In the genomic region with DNA sequence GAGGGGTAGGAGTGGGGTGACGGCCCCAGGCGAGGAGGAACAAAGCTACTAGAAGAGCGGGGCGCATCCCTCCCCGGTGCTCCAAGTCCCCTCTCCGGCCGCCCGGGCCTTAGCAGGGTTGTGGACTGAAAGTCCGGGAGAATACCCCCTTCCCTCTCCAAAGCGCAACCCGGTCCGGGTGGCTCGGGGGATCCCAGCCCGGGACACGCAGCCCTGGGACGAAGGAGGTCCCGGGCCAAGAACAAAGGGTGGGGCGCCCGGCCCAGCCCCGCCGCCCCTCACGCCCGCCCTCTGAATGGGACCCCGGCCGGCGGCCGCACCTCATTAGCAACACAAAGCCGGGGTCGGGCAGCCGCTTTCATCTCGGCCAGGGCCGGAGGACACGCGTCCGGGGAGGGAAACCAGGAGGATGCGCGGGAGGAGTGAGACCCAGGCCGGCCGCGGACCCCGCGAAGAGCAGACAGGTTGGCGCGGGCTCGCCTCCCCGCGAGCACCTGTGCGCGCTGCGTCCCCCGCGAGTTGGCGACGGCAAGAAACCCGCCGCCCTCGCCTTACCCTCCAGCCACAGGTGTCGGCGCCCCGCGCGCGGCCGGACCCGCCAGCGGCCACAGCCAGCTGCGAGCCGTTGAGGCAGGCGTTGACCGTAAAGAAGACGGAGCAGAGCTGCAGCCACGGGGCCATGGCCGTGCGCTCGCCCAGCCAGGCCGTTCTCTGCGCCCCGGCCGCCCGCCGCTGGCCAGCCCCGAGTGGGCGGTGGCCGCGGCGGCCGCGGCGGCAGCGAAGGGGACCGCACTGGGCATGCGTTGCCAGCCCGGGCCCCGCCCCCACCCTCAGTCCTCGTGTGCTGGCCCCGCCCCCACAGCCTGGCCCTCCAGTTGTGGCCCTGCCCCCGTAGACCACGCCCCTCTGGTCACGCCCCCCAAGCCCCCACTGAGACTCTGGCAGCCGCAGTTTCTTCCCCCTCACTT, we compare ENCODE assay signal across 9 cellular contexts. TPM values are rescaled to one million over a fixed set of nuclear protein-coding genes. Genes with fewer than 3 reads are reported as not detected.
DNase-seq lines count a peak whose midpoint lies in the region; ATAC-seq and TF ChIP-seq lines count a peak whose summit lies in the region.
"Had no signal": no experiment of that assay in that cellular context is flagged by ENCODE, and none has a peak within 500 bp of the region (broad histone marks: within the 10 kb centered on the region; RNA-seq: fewer than 3 reads in every experiment).

IL17RD (minus strand) TSS at position 748 of the 968 bp plus-strand sequence; CDS start at position 681, 67 bp downstream.

- no peak within 1 kb of the TSS for H3K27ac ChIP-seq in OCI-LY3 (ENCODE audit: low read length)
- H3K27ac ChIP-seq in neural cell (ENCODE audit: low read length): peak within 1 kb of the TSS; percentile 39
- no peak within 1 kb of the TSS for H3K27ac ChIP-seq in substantia nigra (ENCODE audit: low read depth, low read length, poor library complexity, severe bottlenecking)
- H3K27ac ChIP-seq: epithelial cell of prostate had no signal

- H4K20me1 ChIP-seq in OCI-LY3 (ENCODE audit: insufficient read depth, low read length) (no peaks in the 10 kb centered on the region), neural cell (ENCODE audit: insufficient read depth) (no peaks in the 10 kb centered on the region)

- peaks cover 15% of the 10 kb centered on the region for H3K4me1 Mint-ChIP-seq in activated T-cell treated with anti-CD3 and anti-CD28 coated beads, Interleukin-2, amount 50 U/mL, for 72 hours (ENCODE audit: low read depth)

- DNase-seq in GDM1 (lab: John Stamatoyannopoulos, UW): peak; percentile 33
- peak; percentile 71 to 72 for DNase-seq in activated T-cell treated with anti-CD3 and anti-CD28 coated beads, Interleukin-2, amount 50 U/mL, for 72 hours
- DNase-seq in foreskin fibroblast: peak; percentile 69 to 92
- peak in 44 of 49 donors; percentile 8 to 76 (median 45) for DNase-seq in substantia nigra (lab: John Stamatoyannopoulos, UW)

- peak within 1 kb of the TSS; percentile 92 to 93 for H3K4me3 Mint-ChIP-seq in activated T-cell treated with anti-CD3 and anti-CD28 coated beads, Interleukin-2, amount 50 U/mL, for 72 hours

- TF ChIP-seq EP300 in neural cell (conservative IDR thresholded peaks at IDR 0.05; ENCODE audit: poor library complexity, severe bottlenecking): no peak

- H3K27me3 Mint-ChIP-seq in activated T-cell treated with anti-CD3 and anti-CD28 coated beads, Interleukin-2, amount 50 U/mL, for 72 hours (ENCODE audit: low read depth): peaks cover 88% of the 10 kb centered on the region

- H3K4me1 ChIP-seq in OCI-LY3 (ENCODE audit: low read length): peaks cover 14% of the 10 kb centered on the region; the same call in 1 of the 2 replicates

- H3K9me2 ChIP-seq in neural cell (ENCODE audit: insufficient read depth, low read length): no peaks in the 10 kb centered on the region

- H3K4me3 ChIP-seq in OCI-LY3 (ENCODE audit: low read length) (peak within 1 kb of the TSS; percentile 81), foreskin fibroblast (ENCODE audit: low read depth in 1 of 2, low read length in 2 of 2) (peak within 1 kb of the TSS; percentile 60 to 70), neural cell (ENCODE audit: low read length) (peak within 1 kb of the TSS; percentile 96)

- H2AFZ ChIP-seq in OCI-LY3 (ENCODE audit: low read depth, low read length) (peak within 1 kb of the TSS; percentile 50; the same call in 1 of the 2 replicates), neural cell (ENCODE audit: low read depth, low read length) (peak within 1 kb of the TSS; percentile 85)

- H3K27me3 ChIP-seq in OCI-LY3 (ENCODE audit: low read depth, low read length) (peaks cover 76% of the 10 kb centered on the region), neural cell (ENCODE audit: insufficient read depth, low read depth, low read length) (no peaks in the 10 kb centered on the region)

- H3K27ac Mint-ChIP-seq in activated T-cell treated with anti-CD3 and anti-CD28 coated beads, Interleukin-2, amount 50 U/mL, for 72 hours: no peak within 1 kb of the TSS

- no peak for TF ChIP-seq CTCF in OCI-LY3 (IDR thresholded peaks at IDR 0.05; ENCODE audit: low read depth, low read length)
- TF ChIP-seq CTCF in foreskin fibroblast (IDR thresholded peaks at IDR 0.05; ENCODE audit: low read depth, low read length): no peak
- no peak for TF ChIP-seq CTCF in neural cell (IDR thresholded peaks at IDR 0.05; ENCODE audit: poor library complexity, severe bottlenecking)

- H3F3A ChIP-seq in neural cell (ENCODE audit: insufficient read depth, low read length, poor library complexity, severe bottlenecking): no peaks in the 10 kb centered on the region

- H3K9me3 ChIP-seq in OCI-LY3 (ENCODE audit: insufficient read depth, low read length) (no peaks in the 10 kb centered on the region), neural cell (ENCODE audit: low read length) (no peaks in the 10 kb centered on the region)

- ATAC-seq in HG03280 (IDR thresholded peaks at IDR 0.05; ENCODE audit: unreplicated experiment) (peak; percentile 61), HG02973 (IDR thresholded peaks at IDR 0.05; ENCODE audit: unreplicated experiment) (no peak)
- ATAC-seq in activated T-cell treated with anti-CD3 and anti-CD28 coated beads, Interleukin-2, amount 50 U/mL, for 72 hours (replicated peaks in 1 of 2): peak; percentile 76

- TF ChIP-seq RAD21 in neural cell (conservative IDR thresholded peaks at IDR 0.05): peak; percentile 20

- peak within 1 kb of the TSS; percentile 29; the same call in 1 of the 2 replicates for H3K9ac ChIP-seq in OCI-LY3 (ENCODE audit: low read length)
- H3K9ac ChIP-seq in neural cell (ENCODE audit: low read length): peak within 1 kb of the TSS; percentile 79

- peaks cover 0 to 2% of the 10 kb centered on the region in 2 donors for H3K36me3 Mint-ChIP-seq in activated T-cell treated with anti-CD3 and anti-CD28 coated beads, Interleukin-2, amount 50 U/mL, for 72 hours (ENCODE audit: insufficient read depth in 2 of 2)

- H3K79me2 ChIP-seq in OCI-LY3 (ENCODE audit: low read length) (no peaks in the 10 kb centered on the region), neural cell (replicated peaks; ENCODE audit: insufficient read depth, low read length) (peaks cover 42% of the 10 kb centered on the region)

- H3K36me3 ChIP-seq in OCI-LY3 (replicated peaks; ENCODE audit: low read depth, low read length) (no peaks in the 10 kb centered on the region), neural cell (ENCODE audit: insufficient read depth, low read length) (no peaks in the 10 kb centered on the region)

- no peaks in the 10 kb centered on the region for H3K9me3 Mint-ChIP-seq in activated T-cell treated with anti-CD3 and anti-CD28 coated beads, Interleukin-2, amount 50 U/mL, for 72 hours

- peak within 1 kb of the TSS; percentile 86 for H3K4me2 ChIP-seq in OCI-LY3 (ENCODE audit: low read length)
- peak within 1 kb of the TSS; percentile 68 for H3K4me2 ChIP-seq in neural cell (ENCODE audit: low read length)

TF ChIP-seq in neural cell, 6 proteins besides CTCF, POLR2A, EP300 and RAD21:
- TF ChIP-seq EZH2 (IDR thresholded peaks at IDR 0.05; ENCODE audit: borderline replicate concordance, insufficient read depth, low read length, poor library complexity, severe bottlenecking) (no peak), TAF1 (IDR thresholded peaks at IDR 0.05; ENCODE audit: low read depth) (no peak), REST (IDR thresholded peaks at IDR 0.05; ENCODE audit: borderline replicate concordance) (no peak), SMC3 (conservative IDR thresholded peaks at IDR 0.05; ENCODE audit: poor library complexity) (peak; percentile 27), POLR2AphosphoS5 (IDR thresholded peaks at IDR 0.05) (peak; percentile 68), MXI1 (conservative IDR thresholded peaks at IDR 0.05; ENCODE audit: poor library complexity, severe bottlenecking) (peak; percentile 57)

RNA-seq across cellular contexts. Expression of gene IL17RD, which starts in this region (rescaled TPM):
- total RNA-seq in activated T-cell treated with anti-CD3 and anti-CD28 coated beads, Interleukin-2, amount 50 U/mL, for 72 hours: under 1 TPM; 0.07 to 0.09 TPM
- 14.8 and 17.3 TPM in 2 replicates for polyA plus RNA-seq in neural cell
- polyA minus RNA-seq in neural cell: 44.6 and 50.9 TPM in 2 replicates

Comparison
In these comparisons a context has a peak if more than half of its experiments do, and no peak if none do; other contexts are left out.
1. Peak in DNase-seq and ATAC-seq in activated T-cell treated with anti-CD3 and anti-CD28 coated beads, Interleukin-2, amount 50 U/mL, for 72 hours; RNA of the gene not detected or under 1 TPM.